ENCODE assay signal across 8 cellular contexts in the genomic region with DNA sequence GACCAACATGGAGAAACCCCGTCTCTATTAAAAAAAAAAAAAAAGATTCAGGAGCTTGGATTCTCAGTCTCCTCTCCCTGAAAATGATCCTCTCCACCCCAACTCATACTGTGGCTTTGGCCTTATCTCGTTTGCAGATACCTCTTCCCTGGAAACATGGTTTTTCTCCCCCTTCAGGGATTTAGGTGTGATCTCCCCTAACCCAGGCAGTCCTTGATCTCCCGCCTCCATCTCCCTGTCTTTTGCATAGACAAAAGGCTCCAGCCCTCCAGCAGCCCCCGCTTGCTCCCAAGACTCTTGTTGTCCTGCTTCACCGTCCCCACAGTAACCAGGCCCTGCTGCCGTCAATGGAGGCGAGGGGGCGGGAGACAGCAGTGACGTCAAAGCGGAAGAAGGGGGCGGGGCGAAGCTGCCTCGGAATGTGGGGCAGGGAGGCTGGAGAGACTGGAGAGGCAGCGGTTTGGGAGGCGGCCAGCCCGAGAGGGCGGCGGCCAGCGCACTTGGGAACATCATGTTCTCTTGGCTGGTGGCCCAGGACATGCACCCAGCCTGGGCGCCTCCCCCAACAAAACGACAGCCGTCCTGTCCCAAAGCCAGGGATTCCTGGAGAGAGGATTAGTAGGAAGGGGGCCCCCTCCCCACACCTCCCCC. TPM values are rescaled to one million over a fixed set of nuclear protein-coding genes. Genes with fewer than 3 reads are reported as not detected.
A peak's percentile ranks its signal among the peaks of the same experiment; 100 is the strongest.
DNase-seq lines count a peak whose midpoint lies in the region; ATAC-seq and TF ChIP-seq lines count a peak whose summit lies in the region.

No MANE protein-coding gene starts in this region.

- ATAC-seq in left colon, result peak; percentile 52
- no peak for ATAC-seq in HG02852 (IDR thresholded peaks at IDR 0.05; ENCODE audit: unreplicated experiment)

- TF ChIP-seq CTCF in GM13977 (IDR thresholded peaks at IDR 0.05; ENCODE audit: extremely low read depth, insufficient read depth, missing control alignments), result no peak

- in situ Hi-C loops in GM13977 (cut with MboI; ENCODE audit: low pct_unique_long_range_greater_than_20kb, low sequenced_read_pairs, unreplicated experiment), result no loop called here

- DNase-seq in GM13977 (ENCODE audit: low spot score), result peak; percentile 72
- peak; percentile 90 for DNase-seq in NCI-H446 treated with DMSO at 0.1 percent for 48 hours (lab: John Stamatoyannopoulos, UW)
- peak; percentile 62 to 84 for DNase-seq in activated CD4-positive, alpha-beta T cell treated with anti-CD3 and anti-CD28 coated beads, Interleukin-2, amount 50 U/mL, for 24 hours (ENCODE audit: low read depth in 1 of 2, low spot score in 1 of 2)
- peak; percentile 98 for DNase-seq in dedifferentiated amniotic fluid mesenchymal stem cell (ENCODE audit: extremely low spot score)
- DNase-seq in left colon, result peak; percentile 99
- peak; percentile 92 for DNase-seq in stimulated activated CD4-positive, alpha-beta T cell treated with anti-CD3 and anti-CD28 coated beads, Interleukin-15, amount 100 ng/mL, for 24 hours
- DNase-seq in NCI-H2081 treated with DMSO at 0.1 percent for 48 hours (lab: John Stamatoyannopoulos, UW), result no peak

- intact Hi-C loops in left colon (cut with DNase I, micrococcal nuclease), result no loop called here

RNA-seq across cellular contexts. Expression of a gene that starts 1.9 kb away (rescaled TPM):
- 100 to 1,000 TPM in 1 of 2 donors, 10 to 100 TPM in 1; 35.0 to 113 TPM for total RNA-seq in left colon

RNA-seq across cellular contexts. Expression of a gene that starts 8.7 kb away (rescaled TPM):
- total RNA-seq in left colon, result 10 to 100 TPM; 45.1 to 56.3 TPM

RNA-seq across cellular contexts. Expression of a gene that starts 22.1 kb away (rescaled TPM):
- 10 to 100 TPM; 11.3 to 12.6 TPM for total RNA-seq in left colon

RNA-seq across cellular contexts. Expression of a gene that starts 30.2 kb away (rescaled TPM):
- not detected for total RNA-seq in left colon

RNA-seq across cellular contexts. Expression of a gene that starts 35.8 kb away (rescaled TPM):
- not detected for total RNA-seq in left colon
